Comparison of ENCODE assay signal across 9 cellular contexts in the genomic region with DNA sequence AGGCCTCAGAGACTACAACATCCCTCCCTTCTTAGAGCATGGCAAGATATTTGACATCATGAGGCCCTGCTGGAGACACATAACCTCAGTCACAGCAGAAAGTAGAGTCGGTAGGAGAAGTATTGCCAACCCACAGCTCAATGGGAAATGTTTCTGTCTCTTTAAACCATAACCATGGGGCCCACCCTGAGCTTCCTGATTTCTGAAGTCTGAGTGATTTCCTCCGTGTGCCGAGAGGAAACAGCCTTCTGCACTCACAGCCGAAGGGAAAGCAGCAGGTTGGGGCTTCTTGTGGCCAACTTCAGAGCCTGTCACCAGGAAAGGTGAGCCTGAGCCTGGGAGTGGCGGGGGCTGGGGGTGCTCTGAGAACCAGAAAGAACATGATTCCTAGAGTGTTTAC. TPM values are rescaled to one million over a fixed set of nuclear protein-coding genes. Genes with fewer than 3 reads are reported as not detected.
DNase-seq lines count a peak whose midpoint lies in the region; ATAC-seq and TF ChIP-seq lines count a peak whose summit lies in the region.
"Had no signal": no experiment of that assay in that cellular context is flagged by ENCODE, and none has a peak within 500 bp of the region (broad histone marks: within the 10 kb centered on the region; RNA-seq: fewer than 3 reads in every experiment).

A gene (plus strand): TSS at position 246 of the 400 bp plus-strand sequence. CDS start 2,435 bp downstream, outside the sequence.

- peak within 1 kb of the TSS; percentile 85; the same call in 1 of the 2 replicates for H2AFZ ChIP-seq in OCI-LY3 (ENCODE audit: low read depth, low read length)

- H3K9me3 Mint-ChIP-seq in activated naive CD8-positive, alpha-beta T cell treated with anti-CD3 and anti-CD28 coated beads, Interleukin-2, amount 10 ng/mL, durations not matched to agents 7 days and 5 days = peaks cover 18% of the 10 kb centered on the region
- peaks cover 12% of the 10 kb centered on the region for H3K9me3 Mint-ChIP-seq in natural killer cell treated with Interleukin-12 subunit alpha and Interleukin-12 subunit beta and Interleukin-15 and Interleukin-18, amount 100 ng/mL, for 72 hours

- H3K9ac ChIP-seq in OCI-LY3 (ENCODE audit: low read length) = no peak within 1 kb of the TSS

- no peaks in the 10 kb centered on the region for H3K79me2 ChIP-seq in OCI-LY3 (ENCODE audit: low read length)

- peak within 1 kb of the TSS; percentile 3; the same call in 1 of the 2 replicates for H3K4me3 ChIP-seq in OCI-LY3 (ENCODE audit: low read length)

- POLR2A ChIA-PET in activated naive CD8-positive, alpha-beta T cell treated with anti-CD3 and anti-CD28 coated beads, Interleukin-2, amount 10 ng/mL, durations not matched to agents 7 days and 5 days (lab: Charles Lee) = interaction anchor here (0.5 to 4.2 kb wide), 30 partner anchors 13 to 267 kb away, joined by 3 to 37 read pairs (median 5); a partner anchor contains a TSS

- H3K4me1 ChIP-seq in OCI-LY3 (ENCODE audit: low read length) = peaks cover 7% of the 10 kb centered on the region; the same call in 1 of the 2 replicates

- no peaks in the 10 kb centered on the region for H3K27me3 Mint-ChIP-seq in activated naive CD8-positive, alpha-beta T cell treated with anti-CD3 and anti-CD28 coated beads, Interleukin-2, amount 10 ng/mL, durations not matched to agents 7 days and 5 days
- no peaks in the 10 kb centered on the region for H3K27me3 Mint-ChIP-seq in natural killer cell treated with Interleukin-12 subunit alpha and Interleukin-12 subunit beta and Interleukin-15 and Interleukin-18, amount 100 ng/mL, for 72 hours

- H3K4me3 Mint-ChIP-seq in activated naive CD8-positive, alpha-beta T cell treated with anti-CD3 and anti-CD28 coated beads, Interleukin-2, amount 10 ng/mL, durations not matched to agents 7 days and 5 days = peak within 1 kb of the TSS; percentile 84
- peak within 1 kb of the TSS; percentile 81 for H3K4me3 Mint-ChIP-seq in natural killer cell treated with Interleukin-12 subunit alpha and Interleukin-12 subunit beta and Interleukin-15 and Interleukin-18, amount 100 ng/mL, for 72 hours

- H3K36me3 ChIP-seq in OCI-LY3 (replicated peaks; ENCODE audit: low read depth, low read length) = no peaks in the 10 kb centered on the region

- DNase-seq in activated naive CD8-positive, alpha-beta T cell treated with anti-CD3 and anti-CD28 coated beads, Interleukin-2, amount 10 ng/mL, durations not matched to agents 7 days and 5 days = no peak
- DNase-seq in natural killer cell treated with Interleukin-12 subunit alpha and Interleukin-12 subunit beta and Interleukin-15 and Interleukin-18, amount 100 ng/mL, for 72 hours (ENCODE audit: low spot score) = peak; percentile 67
- DNase-seq in HUDEP-2 (lab: John Stamatoyannopoulos, UW; ENCODE audit: unreplicated experiment in 76 of 76) (no peak), NCI-H2029 treated with DMSO at 0.1 percent for 48 hours (lab: John Stamatoyannopoulos, UW) (no peak), HuH-7 (ENCODE audit: low spot score) (no peak)

- peak; percentile 81 for ATAC-seq in GM18511 (IDR thresholded peaks at IDR 0.05; ENCODE audit: unreplicated experiment)
- peak; percentile 76 for ATAC-seq in activated naive CD8-positive, alpha-beta T cell treated with anti-CD3 and anti-CD28 coated beads, Interleukin-2, amount 10 ng/mL, durations not matched to agents 7 days and 5 days (ENCODE audit: low read depth)
- ATAC-seq in natural killer cell treated with Interleukin-12 subunit alpha and Interleukin-12 subunit beta and Interleukin-15 and Interleukin-18, amount 100 ng/mL, for 72 hours = peak; percentile 80 to 87
- no peak for ATAC-seq in HG03039 (IDR thresholded peaks at IDR 0.05; ENCODE audit: unreplicated experiment)

- peaks cover 60% of the 10 kb centered on the region for H3K36me3 Mint-ChIP-seq in activated naive CD8-positive, alpha-beta T cell treated with anti-CD3 and anti-CD28 coated beads, Interleukin-2, amount 10 ng/mL, durations not matched to agents 7 days and 5 days
- peaks cover 50% of the 10 kb centered on the region for H3K36me3 Mint-ChIP-seq in natural killer cell treated with Interleukin-12 subunit alpha and Interleukin-12 subunit beta and Interleukin-15 and Interleukin-18, amount 100 ng/mL, for 72 hours

- no peaks in the 10 kb centered on the region for H4K20me1 ChIP-seq in OCI-LY3 (ENCODE audit: insufficient read depth, low read length)

- no peaks in the 10 kb centered on the region for H3K27me3 ChIP-seq in OCI-LY3 (ENCODE audit: low read depth, low read length)

- H3K9me3 ChIP-seq in OCI-LY3 (ENCODE audit: insufficient read depth, low read length) = no peaks in the 10 kb centered on the region

- peak within 1 kb of the TSS; percentile 36 for H3K4me2 ChIP-seq in OCI-LY3 (ENCODE audit: low read length)

- H3K27ac Mint-ChIP-seq in activated naive CD8-positive, alpha-beta T cell treated with anti-CD3 and anti-CD28 coated beads, Interleukin-2, amount 10 ng/mL, durations not matched to agents 7 days and 5 days = peak within 1 kb of the TSS; percentile 87
- peak within 1 kb of the TSS; percentile 99 for H3K27ac Mint-ChIP-seq in natural killer cell treated with Interleukin-12 subunit alpha and Interleukin-12 subunit beta and Interleukin-15 and Interleukin-18, amount 100 ng/mL, for 72 hours

- no peak within 1 kb of the TSS for H3K27ac ChIP-seq in OCI-LY3 (ENCODE audit: low read length)

- TF ChIP-seq CTCF in OCI-LY3 (IDR thresholded peaks at IDR 0.05; ENCODE audit: low read depth, low read length) = no peak

- peaks cover 43% of the 10 kb centered on the region for H3K4me1 Mint-ChIP-seq in activated naive CD8-positive, alpha-beta T cell treated with anti-CD3 and anti-CD28 coated beads, Interleukin-2, amount 10 ng/mL, durations not matched to agents 7 days and 5 days
- peaks cover 54 to 73% of the 10 kb centered on the region in 2 donors for H3K4me1 Mint-ChIP-seq in natural killer cell treated with Interleukin-12 subunit alpha and Interleukin-12 subunit beta and Interleukin-15 and Interleukin-18, amount 100 ng/mL, for 72 hours (ENCODE audit: low read depth in 2 of 2)

RNA-seq across cellular contexts. Expression of the gene that starts here (rescaled TPM):
- 10 to 100 TPM; 42.1 to 43.0 TPM for total RNA-seq in activated naive CD8-positive, alpha-beta T cell treated with anti-CD3 and anti-CD28 coated beads, Interleukin-2, amount 10 ng/mL, durations not matched to agents 7 days and 5 days
- 1 to 10 TPM; 6.6 to 8.8 TPM for total RNA-seq in natural killer cell treated with Interleukin-12 subunit alpha and Interleukin-12 subunit beta and Interleukin-15 and Interleukin-18, amount 100 ng/mL, for 72 hours
- total RNA-seq: astrocyte had no signal

Comparison
In these comparisons a context has a peak if more than half of its experiments do, and no peak if none do; other contexts are left out.
1. RNA of the gene that starts here (total RNA-seq): 42.1 to 43.0 TPM in activated naive CD8-positive, alpha-beta T cell treated with anti-CD3 and anti-CD28 coated beads, Interleukin-2, amount 10 ng/mL, durations not matched to agents 7 days and 5 days; 6.6 to 8.8 TPM in natural killer cell treated with Interleukin-12 subunit alpha and Interleukin-12 subunit beta and Interleukin-15 and Interleukin-18, amount 100 ng/mL, for 72 hours; every median in the first group is over 4 times any median in the second.